Comparison of ENCODE assay signal across 31 cellular contexts in the genomic region with DNA sequence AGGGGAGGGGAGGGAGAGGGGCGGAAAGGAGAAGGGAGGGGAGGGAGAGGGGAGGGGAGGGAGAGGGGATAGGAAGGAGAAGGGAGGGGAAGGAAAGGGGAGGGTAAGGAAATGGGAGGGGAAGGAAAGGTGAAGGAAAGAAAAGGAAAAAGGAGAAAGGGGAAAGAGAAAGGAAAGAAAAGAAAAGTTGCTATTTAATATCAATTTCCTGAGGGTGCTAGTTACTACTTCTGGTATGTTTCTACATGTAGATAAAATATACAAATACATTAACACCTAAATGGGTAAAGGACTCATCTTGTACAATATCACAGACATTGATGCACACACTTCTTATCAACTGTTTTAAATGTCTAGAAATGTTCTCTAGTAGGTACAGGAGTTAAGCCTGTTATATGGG.
"Had no signal": no experiment of that assay in that cellular context is flagged by ENCODE, and none has a peak within 500 bp of the region (broad histone marks: within the 10 kb centered on the region; RNA-seq: fewer than 3 reads in every experiment).

No MANE protein-coding gene starts in this region.

- H3K4me1 ChIP-seq: neural progenitor cell, parathyroid adenoma, psoas muscle, spleen, testis, tibial artery, transverse colon, upper lobe of right lung, uterus had no signal

- H3K9ac ChIP-seq: neural progenitor cell, parathyroid adenoma had no signal

- H3K4me2 ChIP-seq: neural progenitor cell, smooth muscle cell had no signal

- H3K9me3 Mint-ChIP-seq: natural killer cell; nephron; neural progenitor cell; stimulated activated memory B cell treated with anti-CD40 and anti-IgM and Interleukin-4, amounts not matched to agents 10 μg/mL and 1 μg/mL and 100 μg/mL, for 72 hours; stimulated activated naive CD8-positive, alpha-beta T cell treated with anti-CD3 and anti-CD28 coated beads, Interleukin-15, amount 100 ng/mL, for 72 hours; type B pancreatic cell had no signal

- DNase-seq: natural killer cell; occipital lobe; ovary; posterior cingulate gyrus; psoas muscle; right cardiac atrium; spleen; stimulated activated CD4-positive, alpha-beta T cell treated with anti-CD3 and anti-CD28 coated beads, Interleukin-12 subunit alpha, Interleukin-12 subunit beta, amount 100 ng/mL, for 4 hours; stimulated activated CD4-positive, alpha-beta T cell treated with anti-CD3 and anti-CD28 coated beads, Interleukin-1b, Interleukin-23, amount 100 ng/mL, for 48 hours; stimulated activated CD4-positive, alpha-beta T cell treated with anti-CD3 and anti-CD28 coated beads, Interleukin-4, amount 100 ng/mL, for 1 hour; stimulated activated CD4-positive, alpha-beta T cell treated with anti-CD3 and anti-CD28 coated beads, Interleukin-4, amount 100 ng/mL, for 4 hours; stimulated activated CD8-positive, alpha-beta memory T cell treated with anti-CD3 and anti-CD28 coated beads, Interleukin-4, amount 100 ng/mL, for 48 hours; stimulated activated naive CD4-positive, alpha-beta T cell; stimulated activated naive CD8-positive, alpha-beta T cell treated with anti-CD3 and anti-CD28 coated beads, Interleukin-15, amount 100 ng/mL, for 72 hours; stimulated activated naive CD8-positive, alpha-beta T cell treated with anti-CD3 and anti-CD28 coated beads, Interleukin-15, Interleukin-2, amounts not matched to agents 100 U/mL and 50 U/mL, for 24 hours; substantia nigra; testis; tibial artery; transverse colon; upper lobe of right lung; uterus had no signal

- H3K27me3 Mint-ChIP-seq: progenitor cell of endocrine pancreas; stimulated activated memory B cell treated with anti-CD40 and anti-IgM and Interleukin-4, amounts not matched to agents 10 μg/mL and 1 μg/mL and 100 μg/mL, for 72 hours; stimulated activated naive CD8-positive, alpha-beta T cell treated with anti-CD3 and anti-CD28 coated beads, Interleukin-15, amount 100 ng/mL, for 72 hours; type B pancreatic cell had no signal

- H3K27me3 ChIP-seq: neural progenitor cell, ovary, spleen, suprapubic skin, testis, tibial artery, transverse colon, upper lobe of right lung, uterus had no signal

- H3K36me3 ChIP-seq: neural progenitor cell, ovary had no signal

- ATAC-seq: natural killer cell; psoas muscle; right cardiac atrium; sciatic nerve; stimulated activated memory B cell treated with anti-CD40 and anti-IgM and Interleukin-4, amounts not matched to agents 10 μg/mL and 1 μg/mL and 100 μg/mL, for 72 hours; stimulated activated naive CD8-positive, alpha-beta T cell treated with anti-CD3 and anti-CD28 coated beads, Interleukin-15, amount 100 ng/mL, for 72 hours; stimulated activated naive CD8-positive, alpha-beta T cell treated with anti-CD3 and anti-CD28 coated beads, Interleukin-15, Interleukin-2, amounts not matched to agents 100 U/mL and 50 U/mL, for 24 hours; upper lobe of right lung had no signal

- H3K4me3 ChIP-seq: neural progenitor cell, ovary, psoas muscle, skin epidermis, smooth muscle cell, spleen, suprapubic skin, testis, tibial artery, transverse colon, upper lobe of right lung, uterus had no signal

- H3K9me3 ChIP-seq: ovary, psoas muscle, spleen, suprapubic skin, testis, tibial artery, transverse colon, upper lobe of right lung, uterus had no signal

- H3K4me1 Mint-ChIP-seq: natural killer cell; neural progenitor cell; stimulated activated memory B cell treated with anti-CD40 and anti-IgM and Interleukin-4, amounts not matched to agents 10 μg/mL and 1 μg/mL and 100 μg/mL, for 72 hours had no signal

- H3K27ac ChIP-seq: neural progenitor cell, ovary, parathyroid adenoma, psoas muscle, skin epidermis, spleen, suprapubic skin, testis, tibial artery, transverse colon, upper lobe of right lung, uterus had no signal

- H2AFZ ChIP-seq: neural progenitor cell, parathyroid adenoma had no signal

- H3K79me2 ChIP-seq: parathyroid adenoma had no signal

- H3K27ac Mint-ChIP-seq: natural killer cell; nephron; neural progenitor cell; progenitor cell of endocrine pancreas; stimulated activated memory B cell treated with anti-CD40 and anti-IgM and Interleukin-4, amounts not matched to agents 10 μg/mL and 1 μg/mL and 100 μg/mL, for 72 hours; stimulated activated naive CD8-positive, alpha-beta T cell treated with anti-CD3 and anti-CD28 coated beads, Interleukin-15, amount 100 ng/mL, for 72 hours; type B pancreatic cell had no signal

- H3K4me3 Mint-ChIP-seq: natural killer cell; nephron; neural progenitor cell; stimulated activated memory B cell treated with anti-CD40 and anti-IgM and Interleukin-4, amounts not matched to agents 10 μg/mL and 1 μg/mL and 100 μg/mL, for 72 hours; stimulated activated naive CD8-positive, alpha-beta T cell treated with anti-CD3 and anti-CD28 coated beads, Interleukin-15, amount 100 ng/mL, for 72 hours; type B pancreatic cell had no signal
